13 cellular contexts compared by ENCODE assay signal in genomic region chr10:35511649-35512048, GRCh38.
"Had no signal": no experiment of that assay in that cellular context is flagged by ENCODE, and none has a peak within 500 bp of the region (broad histone marks: within the 10 kb centered on the region; RNA-seq: fewer than 3 reads in every experiment).

No MANE protein-coding gene starts in this region.

- ATAC-seq: activated T-cell treated with anti-CD3 and anti-CD28 coated beads, Interleukin-2, amount 50 U/mL, for 72 hours; lower lobe of right lung; T-helper 17 cell had no signal

- H3K9me3 ChIP-seq: esophagus squamous epithelium, lower lobe of right lung, thyroid gland had no signal

- DNase-seq: activated CD4-positive, alpha-beta T cell treated with anti-CD3 and anti-CD28 coated beads, Interleukin-2, amount 50 U/mL, for 4 hours; activated T-cell treated with anti-CD3 and anti-CD28 coated beads, Interleukin-2, amount 50 U/mL, for 72 hours; esophagus squamous epithelium; foreskin fibroblast; immature natural killer cell; lower lobe of right lung; naive B cell; posterior cingulate gyrus; stimulated activated CD4-positive, alpha-beta T cell treated with anti-CD3 and anti-CD28 coated beads, Interleukin-15, amount 100 ng/mL, for 24 hours; stimulated activated CD4-positive, alpha-beta T cell treated with anti-CD3 and anti-CD28 coated beads, Interleukin-4, amount 100 ng/mL, for 24 hours; T-helper 17 cell; thyroid gland had no signal

- H3K4me3 Mint-ChIP-seq: activated T-cell treated with anti-CD3 and anti-CD28 coated beads, Interleukin-2, amount 50 U/mL, for 72 hours; immature natural killer cell; T-helper 17 cell had no signal

- H3K27me3 ChIP-seq: cardiac muscle cell, esophagus squamous epithelium, thyroid gland had no signal

- H3K27me3 Mint-ChIP-seq: naive B cell, T-helper 17 cell had no signal

- H3K27ac Mint-ChIP-seq: activated T-cell treated with anti-CD3 and anti-CD28 coated beads, Interleukin-2, amount 50 U/mL, for 72 hours; T-helper 17 cell had no signal

- H3K36me3 ChIP-seq: lower lobe of right lung, thyroid gland had no signal

- H3K27ac ChIP-seq: cardiac muscle cell, esophagus squamous epithelium, lower lobe of right lung, thyroid gland had no signal

- H3K4me3 ChIP-seq: cardiac muscle cell, esophagus squamous epithelium, lower lobe of right lung, thyroid gland had no signal

- H3K9me3 Mint-ChIP-seq: activated T-cell treated with anti-CD3 and anti-CD28 coated beads, Interleukin-2, amount 50 U/mL, for 72 hours; immature natural killer cell had no signal
